8 cellular contexts compared by ENCODE assay signal in the genomic region with DNA sequence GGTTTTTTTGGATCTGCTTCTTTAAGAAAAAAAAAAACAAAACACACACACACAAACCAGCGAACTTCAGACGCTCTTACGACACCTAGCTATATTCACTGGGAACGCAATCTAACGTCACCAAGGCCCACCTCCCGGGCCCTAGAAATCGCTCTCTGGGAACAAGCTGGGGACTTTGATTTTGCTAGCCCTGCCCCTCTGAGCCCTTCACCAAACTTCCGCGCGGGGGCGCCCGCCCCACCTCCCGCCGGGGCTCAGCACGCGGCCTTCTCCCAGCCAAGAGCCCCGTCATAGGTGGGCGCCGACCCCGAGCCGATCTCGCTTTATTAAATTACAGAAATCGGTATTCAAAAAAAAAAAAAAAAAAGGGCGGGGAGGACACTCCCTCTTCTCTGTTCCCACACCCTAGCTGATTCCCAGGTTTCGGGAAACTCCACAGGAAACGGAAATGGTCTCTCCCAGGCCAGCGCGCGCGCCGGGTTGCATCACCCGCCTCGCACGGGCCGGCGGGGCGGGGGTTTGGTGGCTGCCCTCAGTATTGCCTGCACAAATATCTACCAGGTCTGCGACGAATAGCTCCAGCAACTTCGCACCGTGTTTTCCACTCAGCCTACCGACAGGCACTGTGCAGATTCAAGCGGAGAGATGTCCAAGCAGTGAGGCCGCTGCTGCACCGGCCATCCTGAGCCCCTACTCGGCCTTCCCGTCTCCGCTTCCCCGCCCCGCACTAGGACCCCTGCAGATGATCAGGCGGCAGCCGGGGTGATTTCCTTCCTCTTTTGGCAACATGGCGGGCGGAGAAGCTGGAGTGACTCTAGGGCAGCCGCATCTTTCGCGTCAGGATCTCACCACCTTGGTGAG.
DNase-seq lines count a peak whose midpoint lies in the region; ATAC-seq, FAIRE-seq and TF ChIP-seq lines count a peak whose summit lies in the region.

A gene (plus strand): TSS at position 775 of the 861 bp plus-strand sequence. CDS start 13 bp downstream, at position 788.

- TF ChIP-seq CTCF in AG09319 (IDR thresholded peaks at IDR 0.05; ENCODE audit: low read depth, low read length) = peak; percentile 62

- ATAC-seq in GM19035 (IDR thresholded peaks at IDR 0.05; ENCODE audit: unreplicated experiment) (peak; percentile 84), HG03342 (IDR thresholded peaks at IDR 0.05; ENCODE audit: unreplicated experiment) (peak; percentile 89)
- peak; percentile 89 for ATAC-seq in central memory CD8-positive, alpha-beta T cell (replicated peaks; ENCODE audit: extremely low read depth, poor library complexity, severe bottlenecking)

- no peaks in the 10 kb centered on the region for H3K9me3 Mint-ChIP-seq in central memory CD8-positive, alpha-beta T cell

- H3K4me1 Mint-ChIP-seq in central memory CD8-positive, alpha-beta T cell = no peaks in the 10 kb centered on the region

- FAIRE-seq in islet of Langerhans (lab: Jason Lieb, UNC) = peak; percentile 99

- H3K4me3 Mint-ChIP-seq in central memory CD8-positive, alpha-beta T cell = no peak within 1 kb of the TSS

- peak; percentile 94 for DNase-seq in AG09319 (ENCODE audit: extremely low read depth, low read depth)
- DNase-seq in NCI-H446 (lab: John Stamatoyannopoulos, UW) = peak; percentile 80 to 92
- peak; percentile 69 to 78 (median 73) for DNase-seq in activated CD4-positive, CD25-positive, alpha-beta regulatory T cell (lab: John Stamatoyannopoulos, UW)
- DNase-seq in central memory CD8-positive, alpha-beta T cell (ENCODE audit: low spot score in 2 of 2) = peak; percentile 65 to 86
- DNase-seq in stimulated activated CD4-positive, alpha-beta T cell treated with anti-CD3 and anti-CD28 coated beads, Interleukin-12 subunit alpha, Interleukin-12 subunit beta, amount 100 ng/mL, for 4 hours = peak; percentile 73

- H3K36me3 Mint-ChIP-seq in central memory CD8-positive, alpha-beta T cell (ENCODE audit: insufficient read depth) = peaks cover 31% of the 10 kb centered on the region

- peak within 1 kb of the TSS; percentile 97 for H3K27ac Mint-ChIP-seq in central memory CD8-positive, alpha-beta T cell (ENCODE audit: low read depth)

- no peaks in the 10 kb centered on the region for H3K27me3 Mint-ChIP-seq in central memory CD8-positive, alpha-beta T cell

Comparison
In these comparisons a context has a peak if more than half of its experiments do, and no peak if none do; other contexts are left out.
1. Peak in every context shown above with its lines: DNase-seq and ATAC-seq.